In genomic region chr9:18700714-18701113, GRCh38 we compare ENCODE assay signal across 28 cellular contexts.
"Had no signal": no experiment of that assay in that cellular context is flagged by ENCODE, and none has a peak within 500 bp of the region (broad histone marks: within the 10 kb centered on the region; RNA-seq: fewer than 3 reads in every experiment).

No MANE protein-coding gene starts in this region.

- H3K9me3 ChIP-seq: suprapubic skin, testis, thoracic aorta, thyroid gland, tibial nerve, transverse colon, upper lobe of left lung, upper lobe of right lung, uterus had no signal

- H3K27ac Mint-ChIP-seq: stimulated activated effector memory CD8-positive, alpha-beta T cell treated with anti-CD3 and anti-CD28 coated beads, Interleukin-12 subunit alpha, Interleukin-12 subunit beta, amount 100 ng/mL, for 72 hours; stimulated activated memory B cell treated with anti-CD40 and anti-IgM and Interleukin-4, amounts not matched to agents 10 μg/mL and 1 μg/mL and 100 μg/mL, for 72 hours; stimulated activated naive B cell treated with anti-CD40 and anti-IgM and Interleukin-4, amounts not matched to agents 10 μg/mL and 1 μg/mL and 100 μg/mL, for 72 hours; stimulated activated naive CD8-positive, alpha-beta T cell treated with anti-CD3 and anti-CD28 coated beads, Interleukin-15, Interleukin-2, amounts not matched to agents 100 ng/mL and 50 ng/mL, for 24 hours; type B pancreatic cell had no signal

- H3K4me3 Mint-ChIP-seq: stimulated activated effector memory CD8-positive, alpha-beta T cell treated with anti-CD3 and anti-CD28 coated beads, Interleukin-12 subunit alpha, Interleukin-12 subunit beta, amount 100 ng/mL, for 72 hours; stimulated activated memory B cell treated with anti-CD40 and anti-IgM and Interleukin-4, amounts not matched to agents 10 μg/mL and 1 μg/mL and 100 μg/mL, for 72 hours; stimulated activated naive B cell treated with anti-CD40 and anti-IgM and Interleukin-4, amounts not matched to agents 10 μg/mL and 1 μg/mL and 100 μg/mL, for 72 hours; stimulated activated naive CD8-positive, alpha-beta T cell treated with anti-CD3 and anti-CD28 coated beads, Interleukin-15, amount 100 ng/mL, for 72 hours; stimulated activated naive CD8-positive, alpha-beta T cell treated with anti-CD3 and anti-CD28 coated beads, Interleukin-15, Interleukin-2, amounts not matched to agents 100 ng/mL and 50 ng/mL, for 24 hours; type B pancreatic cell had no signal

- DNase-seq: stimulated activated CD4-positive, alpha-beta T cell treated with anti-CD3 and anti-CD28 coated beads, Interleukin-2, amount 100 ng/mL, for 48 hours; stimulated activated CD4-positive, alpha-beta T cell treated with anti-CD3 and anti-CD28 coated beads, Interleukin-4, amount 100 ng/mL, for 1 hour; stimulated activated CD4-positive, alpha-beta T cell treated with anti-CD3 and anti-CD28 coated beads, Interleukin-4, amount 100 ng/mL, for 24 hours; stimulated activated CD4-positive, alpha-beta T cell treated with anti-CD3 and anti-CD28 coated beads, Interleukin-4, amount 100 ng/mL, for 4 hours; stimulated activated CD8-positive, alpha-beta memory T cell treated with anti-CD3 and anti-CD28 coated beads, Interleukin-4, amount 100 ng/mL, for 48 hours; stimulated activated naive B cell treated with anti-CD40 and anti-IgM and Interleukin-4, amounts not matched to agents 10 μg/mL and 1 μg/mL and 100 μg/mL, for 72 hours; stimulated activated naive CD4-positive, alpha-beta T cell; stimulated activated naive CD4-positive, alpha-beta T cell treated with Interleukin-2 at 50 U/mL for 16 hours; stimulated activated naive CD8-positive, alpha-beta T cell treated with anti-CD3 and anti-CD28 coated beads, Interleukin-15, amount 100 ng/mL, for 72 hours; stimulated activated naive CD8-positive, alpha-beta T cell treated with anti-CD3 and anti-CD28 coated beads, Interleukin-15, Interleukin-2, amounts not matched to agents 100 U/mL and 50 U/mL, for 24 hours; stomach; substantia nigra; testis; thyroid gland; tibial artery; transverse colon; trophoblast cell; upper lobe of left lung; upper lobe of right lung; uterus had no signal

- H3K4me1 Mint-ChIP-seq: stimulated activated effector memory CD8-positive, alpha-beta T cell treated with anti-CD3 and anti-CD28 coated beads, Interleukin-12 subunit alpha, Interleukin-12 subunit beta, amount 100 ng/mL, for 72 hours; stimulated activated memory B cell treated with anti-CD40 and anti-IgM and Interleukin-4, amounts not matched to agents 10 μg/mL and 1 μg/mL and 100 μg/mL, for 72 hours; stimulated activated naive B cell treated with anti-CD40 and anti-IgM and Interleukin-4, amounts not matched to agents 10 μg/mL and 1 μg/mL and 100 μg/mL, for 72 hours; stimulated activated naive CD8-positive, alpha-beta T cell treated with anti-CD3 and anti-CD28 coated beads, Interleukin-15, amount 100 ng/mL, for 72 hours had no signal

- H3K36me3 ChIP-seq: stomach, suprapubic skin, thyroid gland, tibial artery, tibial nerve, transverse colon, upper lobe of left lung, upper lobe of right lung, uterus, vagina had no signal

- H3K27ac ChIP-seq: suprapubic skin, testis, thoracic aorta, thyroid gland, tibial artery, transverse colon, upper lobe of left lung, upper lobe of right lung, vagina had no signal

- ATAC-seq: stimulated activated effector memory CD8-positive, alpha-beta T cell treated with anti-CD3 and anti-CD28 coated beads, Interleukin-12 subunit alpha, Interleukin-12 subunit beta, amount 100 ng/mL, for 72 hours; stimulated activated memory B cell treated with anti-CD40 and anti-IgM and Interleukin-4, amounts not matched to agents 10 μg/mL and 1 μg/mL and 100 μg/mL, for 72 hours; stimulated activated naive B cell treated with anti-CD40 and anti-IgM and Interleukin-4, amounts not matched to agents 10 μg/mL and 1 μg/mL and 100 μg/mL, for 72 hours; stimulated activated naive CD8-positive, alpha-beta T cell treated with anti-CD3 and anti-CD28 coated beads, Interleukin-15, amount 100 ng/mL, for 72 hours; stimulated activated naive CD8-positive, alpha-beta T cell treated with anti-CD3 and anti-CD28 coated beads, Interleukin-15, Interleukin-2, amounts not matched to agents 100 U/mL and 50 U/mL, for 24 hours; upper lobe of right lung had no signal

- H3K4me3 ChIP-seq: stomach, suprapubic skin, testis, thoracic aorta, thyroid gland, tibial artery, tibial nerve, transverse colon, upper lobe of left lung, upper lobe of right lung, uterus, vagina had no signal

- H3K4me1 ChIP-seq: thyroid gland had no signal

- H3K36me3 Mint-ChIP-seq: stimulated activated effector memory CD8-positive, alpha-beta T cell treated with anti-CD3 and anti-CD28 coated beads, Interleukin-12 subunit alpha, Interleukin-12 subunit beta, amount 100 ng/mL, for 72 hours; stimulated activated memory B cell treated with anti-CD40 and anti-IgM and Interleukin-4, amounts not matched to agents 10 μg/mL and 1 μg/mL and 100 μg/mL, for 72 hours had no signal

- H3K27me3 Mint-ChIP-seq: stimulated activated memory B cell treated with anti-CD40 and anti-IgM and Interleukin-4, amounts not matched to agents 10 μg/mL and 1 μg/mL and 100 μg/mL, for 72 hours; stimulated activated naive B cell treated with anti-CD40 and anti-IgM and Interleukin-4, amounts not matched to agents 10 μg/mL and 1 μg/mL and 100 μg/mL, for 72 hours; stimulated activated naive CD8-positive, alpha-beta T cell treated with anti-CD3 and anti-CD28 coated beads, Interleukin-15, amount 100 ng/mL, for 72 hours; type B pancreatic cell had no signal
